Comparison of ENCODE assay signal across 24 cellular contexts in genomic region chr10:75304740-75305380, GRCh38.
"Had no signal": no experiment of that assay in that cellular context is flagged by ENCODE, and none has a peak within 500 bp of the region (broad histone marks: within the 10 kb centered on the region; RNA-seq: fewer than 3 reads in every experiment).

No MANE protein-coding gene starts in this region.

- ATAC-seq: left ventricle myocardium superior; natural killer cell treated with Interleukin-12 subunit alpha and Interleukin-12 subunit beta and Interleukin-15 and Interleukin-18, amount 100 ng/mL, for 72 hours; psoas muscle; right cardiac atrium; stimulated activated naive CD8-positive, alpha-beta T cell treated with anti-CD3 and anti-CD28 coated beads, Interleukin-15, Interleukin-2, amounts not matched to agents 100 U/mL and 50 U/mL, for 24 hours; upper lobe of right lung had no signal

- H3K27ac ChIP-seq: esophagus muscularis mucosa, ovary, psoas muscle, thyroid gland, upper lobe of right lung had no signal

- H3K27ac Mint-ChIP-seq: activated B cell treated with CpG ODN at 0.5 μM for 24 hours; activated naive CD8-positive, alpha-beta T cell treated with anti-CD3 and anti-CD28 coated beads for 36 hours; memory B cell; natural killer cell treated with Interleukin-12 subunit alpha and Interleukin-12 subunit beta and Interleukin-15 and Interleukin-18, amount 100 ng/mL, for 72 hours; T-helper 1 cell treated with Interleukin-12 subunit alpha and Interleukin-12 subunit beta and Interleukin-4 antibody, amounts not matched to agents 30 μg/mL and 1 μg/mL, for 36 hours had no signal

- H3K36me3 Mint-ChIP-seq: activated naive CD8-positive, alpha-beta T cell treated with anti-CD3 and anti-CD28 coated beads for 36 hours; natural killer cell treated with Interleukin-12 subunit alpha and Interleukin-12 subunit beta and Interleukin-15 and Interleukin-18, amount 100 ng/mL, for 72 hours had no signal

- H3K4me3 Mint-ChIP-seq: activated B cell treated with CpG ODN at 0.5 μM for 24 hours; activated naive CD8-positive, alpha-beta T cell treated with anti-CD3 and anti-CD28 coated beads for 36 hours; memory B cell; natural killer cell treated with Interleukin-12 subunit alpha and Interleukin-12 subunit beta and Interleukin-15 and Interleukin-18, amount 100 ng/mL, for 72 hours; T-helper 1 cell treated with Interleukin-12 subunit alpha and Interleukin-12 subunit beta and Interleukin-4 antibody, amounts not matched to agents 30 μg/mL and 1 μg/mL, for 36 hours had no signal

- H3K27me3 ChIP-seq: esophagus muscularis mucosa, ovary, thyroid gland, upper lobe of right lung had no signal

- H3K4me3 ChIP-seq: esophagus muscularis mucosa, ovary, psoas muscle, thyroid gland, upper lobe of right lung had no signal

- DNase-seq: activated B cell treated with CpG ODN at 0.5 μM for 24 hours; activated CD4-positive, alpha-beta T cell treated with anti-CD3 and anti-CD28 coated beads for 4 hours; activated CD4-positive, alpha-beta T cell treated with anti-CD3 and anti-CD28 coated beads, Interleukin-2, amount 50 U/mL, for 48 hours; activated CD8-positive, alpha-beta memory T cell treated with anti-CD3 and anti-CD28 coated beads, Interleukin-2, amount 50 U/mL, for 48 hours; activated naive CD4-positive, alpha-beta T cell treated with Interleukin-2 at 50 U/mL for 16 hours; activated naive CD8-positive, alpha-beta T cell treated with anti-CD3 and anti-CD28 coated beads for 36 hours; activated T-cell treated with anti-CD3 and anti-CD28 coated beads, Interleukin-2, amount 50 U/mL, for 48 hours; amniotic stem cell; caudate nucleus; effector memory CD4-positive, alpha-beta T cell; left ventricle myocardium superior; ovary; psoas muscle; right cardiac atrium; stimulated activated CD4-positive, alpha-beta T cell treated with anti-CD3 and anti-CD28 coated beads, Interleukin-12 subunit alpha, Interleukin-12 subunit beta, amount 100 ng/mL, for 4 hours; stimulated activated CD4-positive, alpha-beta T cell treated with anti-CD3 and anti-CD28 coated beads, Interleukin-4, amount 100 ng/mL, for 4 hours; stimulated activated naive CD8-positive, alpha-beta T cell treated with anti-CD3 and anti-CD28 coated beads, Interleukin-15, Interleukin-2, amounts not matched to agents 100 U/mL and 50 U/mL, for 24 hours; T1000; thyroid gland; upper lobe of right lung had no signal

- H3K4me1 ChIP-seq: esophagus muscularis mucosa, psoas muscle, thyroid gland, upper lobe of right lung had no signal

- H3K4me1 Mint-ChIP-seq: activated B cell treated with CpG ODN at 0.5 μM for 24 hours; activated naive CD8-positive, alpha-beta T cell treated with anti-CD3 and anti-CD28 coated beads for 36 hours; memory B cell had no signal

- H3K9me3 ChIP-seq: ovary, psoas muscle, thyroid gland, upper lobe of right lung had no signal

- H3K36me3 ChIP-seq: esophagus muscularis mucosa, ovary, thyroid gland, upper lobe of right lung had no signal
